In the genomic region with DNA sequence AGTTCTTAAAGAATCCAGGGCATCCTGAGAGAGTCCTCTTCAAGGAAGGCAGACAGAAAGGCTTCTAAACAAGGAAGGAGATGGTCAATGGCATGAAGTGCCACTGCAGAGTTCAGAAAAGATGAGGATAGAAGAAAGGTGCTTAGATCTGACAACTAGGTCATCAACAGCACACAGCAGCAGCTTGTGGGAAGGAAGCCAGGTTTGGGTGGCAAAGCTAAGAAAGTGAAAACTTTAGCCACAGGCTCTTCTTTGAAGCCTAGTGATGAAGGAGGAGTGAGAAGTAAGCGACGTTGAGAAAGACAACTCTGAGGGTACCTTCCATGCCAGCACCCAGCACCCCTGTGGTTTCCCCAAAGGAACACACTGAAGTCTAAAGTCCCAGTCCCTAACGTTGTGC, we compare ENCODE assay signal across 35 cellular contexts.
"Had no signal": no experiment of that assay in that cellular context is flagged by ENCODE, and none has a peak within 500 bp of the region (broad histone marks: within the 10 kb centered on the region; RNA-seq: fewer than 3 reads in every experiment).

No MANE protein-coding gene starts in this region.

- H3K4me1 ChIP-seq: ascending aorta had no signal

- H3K4me3 Mint-ChIP-seq: activated CD4-positive, alpha-beta T cell treated with anti-CD3 and anti-CD28 coated beads for 36 hours; activated CD4-positive, alpha-beta T cell treated with anti-CD3 and anti-CD28 coated beads, Interleukin-2, amount 10 ng/mL, durations not matched to agents 7 days and 5 days; activated CD8-positive, alpha-beta T cell treated with anti-CD3 and anti-CD28 coated beads for 36 hours; activated naive CD4-positive, alpha-beta T cell treated with anti-CD3 and anti-CD28 coated beads, Interleukin-2, amount 10 ng/mL, durations not matched to agents 7 days and 5 days; activated naive CD4-positive, alpha-beta T cell treated with anti-CD3 and anti-CD28 coated beads, Interleukin-2, amount 50 U/mL, for 24 hours; activated naive CD8-positive, alpha-beta T cell; activated naive CD8-positive, alpha-beta T cell treated with anti-CD3 and anti-CD28 coated beads, Interleukin-2, amount 10 ng/mL, durations not matched to agents 7 days and 5 days; activated naive CD8-positive, alpha-beta T cell treated with anti-CD3 and anti-CD28 coated beads, Interleukin-2, amount 50 U/mL, for 24 hours; brain; central memory CD8-positive, alpha-beta T cell; T-helper 1 cell treated with Interleukin-12 subunit alpha and Interleukin-12 subunit beta and Interleukin-4 antibody, amounts not matched to agents 30 μg/mL and 1 μg/mL, for 36 hours; T-helper 2 cell treated with Interferon-gamma antibody and Interleukin-4, amounts not matched to agents 5 μg/mL and 100 μg/mL, for 36 hours had no signal

- H3K4me3 ChIP-seq: ascending aorta, cardiac muscle cell had no signal

- ATAC-seq: activated CD4-positive, alpha-beta T cell treated with anti-CD3 and anti-CD28 coated beads for 36 hours; activated CD4-positive, CD25-positive, alpha-beta regulatory T cell treated with anti-CD3 and anti-CD28 coated beads, Interleukin-2, amount 50 U/mL, for 24 hours; activated CD8-positive, alpha-beta T cell treated with anti-CD3 and anti-CD28 coated beads for 36 hours; activated naive CD8-positive, alpha-beta T cell treated with anti-CD3 and anti-CD28 coated beads, Interleukin-2, amount 50 U/mL, for 24 hours had no signal

- H3K9me3 Mint-ChIP-seq: activated CD8-positive, alpha-beta T cell treated with anti-CD3 and anti-CD28 coated beads for 36 hours; activated naive CD4-positive, alpha-beta T cell treated with anti-CD3 and anti-CD28 coated beads, Interleukin-2, amount 50 U/mL, for 24 hours; activated naive CD8-positive, alpha-beta T cell treated with anti-CD3 and anti-CD28 coated beads, Interleukin-2, amount 10 ng/mL, durations not matched to agents 7 days and 5 days had no signal

- H3K4me1 Mint-ChIP-seq: activated CD4-positive, alpha-beta T cell treated with anti-CD3 and anti-CD28 coated beads for 36 hours; activated CD4-positive, alpha-beta T cell treated with anti-CD3 and anti-CD28 coated beads, Interleukin-2, amount 10 ng/mL, durations not matched to agents 7 days and 5 days; activated naive CD4-positive, alpha-beta T cell treated with anti-CD3 and anti-CD28 coated beads, Interleukin-2, amount 10 ng/mL, durations not matched to agents 7 days and 5 days; activated naive CD4-positive, alpha-beta T cell treated with anti-CD3 and anti-CD28 coated beads, Interleukin-2, amount 50 U/mL, for 24 hours; activated naive CD8-positive, alpha-beta T cell treated with anti-CD3 and anti-CD28 coated beads, Interleukin-2, amount 10 ng/mL, durations not matched to agents 7 days and 5 days; activated naive CD8-positive, alpha-beta T cell treated with anti-CD3 and anti-CD28 coated beads, Interleukin-2, amount 50 U/mL, for 24 hours; central memory CD8-positive, alpha-beta T cell had no signal

- DNase-seq: activated CD4-positive, alpha-beta T cell treated with anti-CD3 and anti-CD28 coated beads for 1 hour; activated CD4-positive, alpha-beta T cell treated with anti-CD3 and anti-CD28 coated beads for 36 hours; activated CD4-positive, alpha-beta T cell treated with anti-CD3 and anti-CD28 coated beads for 48 hours; activated CD4-positive, alpha-beta T cell treated with anti-CD3 and anti-CD28 coated beads, Interleukin-2, amount 10 ng/mL, durations not matched to agents 7 days and 5 days; activated CD4-positive, alpha-beta T cell treated with anti-CD3 and anti-CD28 coated beads, Interleukin-2, amount 50 U/mL, for 48 hours; activated CD4-positive, CD25-positive, alpha-beta regulatory T cell; activated CD8-positive, alpha-beta memory T cell treated with anti-CD3 and anti-CD28 coated beads, Interleukin-2, amount 50 U/mL, for 4 hours; activated CD8-positive, alpha-beta T cell treated with anti-CD3 and anti-CD28 coated beads for 36 hours; activated effector memory CD4-positive, alpha-beta T cell treated with Interleukin-2 at 50 U/mL for 16 hours; activated gamma-delta T cell; activated naive CD4-positive, alpha-beta T cell treated with anti-CD3 and anti-CD28 coated beads, Interleukin-2, amount 10 ng/mL, durations not matched to agents 7 days and 5 days; activated naive CD4-positive, alpha-beta T cell treated with Interleukin-2 at 50 U/mL for 16 hours; activated naive CD8-positive, alpha-beta T cell treated with anti-CD3 and anti-CD28 coated beads, Interleukin-2, amount 10 ng/mL, durations not matched to agents 7 days and 5 days; activated naive CD8-positive, alpha-beta T cell treated with anti-CD3 and anti-CD28 coated beads, Interleukin-2, amount 50 U/mL, for 24 hours; activated T-cell treated with anti-CD3 and anti-CD28 coated beads for 4 hours; activated T-cell treated with anti-CD3 and anti-CD28 coated beads, Interleukin-2, amount 50 U/mL, for 1 hour; activated T-cell treated with anti-CD3 and anti-CD28 coated beads, Interleukin-2, amount 50 U/mL, for 48 hours; amygdala; anterior cingulate cortex; caudate nucleus; cerebellar nuclear complex; T-helper 1 cell; T-helper 2 cell; T-helper 9 cell had no signal

- H3K27ac ChIP-seq: ascending aorta, cardiac muscle cell, VCaP had no signal

- H3K27me3 ChIP-seq: ascending aorta, cardiac muscle cell had no signal

- H3K36me3 ChIP-seq: ascending aorta, cardiac muscle cell had no signal

- H3K9me3 ChIP-seq: ascending aorta had no signal

- H3K36me3 Mint-ChIP-seq: activated naive CD4-positive, alpha-beta T cell treated with anti-CD3 and anti-CD28 coated beads, Interleukin-2, amount 10 ng/mL, durations not matched to agents 7 days and 5 days; activated naive CD4-positive, alpha-beta T cell treated with anti-CD3 and anti-CD28 coated beads, Interleukin-2, amount 50 U/mL, for 24 hours; activated naive CD8-positive, alpha-beta T cell; activated naive CD8-positive, alpha-beta T cell treated with anti-CD3 and anti-CD28 coated beads, Interleukin-2, amount 10 ng/mL, durations not matched to agents 7 days and 5 days had no signal

- H3K27ac Mint-ChIP-seq: activated CD4-positive, alpha-beta T cell treated with anti-CD3 and anti-CD28 coated beads for 36 hours; activated CD4-positive, alpha-beta T cell treated with anti-CD3 and anti-CD28 coated beads, Interleukin-2, amount 10 ng/mL, durations not matched to agents 7 days and 5 days; activated CD8-positive, alpha-beta T cell treated with anti-CD3 and anti-CD28 coated beads for 36 hours; activated naive CD4-positive, alpha-beta T cell treated with anti-CD3 and anti-CD28 coated beads, Interleukin-2, amount 10 ng/mL, durations not matched to agents 7 days and 5 days; activated naive CD4-positive, alpha-beta T cell treated with anti-CD3 and anti-CD28 coated beads, Interleukin-2, amount 50 U/mL, for 24 hours; activated naive CD8-positive, alpha-beta T cell; activated naive CD8-positive, alpha-beta T cell treated with anti-CD3 and anti-CD28 coated beads, Interleukin-2, amount 10 ng/mL, durations not matched to agents 7 days and 5 days; activated naive CD8-positive, alpha-beta T cell treated with anti-CD3 and anti-CD28 coated beads, Interleukin-2, amount 50 U/mL, for 24 hours; activated T-helper 2 cell treated with anti-CD3 and anti-CD28 coated beads, Interferon-gamma antibody, Interleukin-2, Interleukin-4, amounts not matched to agents 10 μg/mL and 5 μg/mL and 100 μg/mL, durations not matched to agents 14 hours and 24 hours and 36 hours; brain; T-helper 1 cell treated with Interleukin-12 subunit alpha and Interleukin-12 subunit beta and Interleukin-4 antibody, amounts not matched to agents 30 μg/mL and 1 μg/mL, for 36 hours; T-helper 2 cell treated with Interferon-gamma antibody and Interleukin-4, amounts not matched to agents 5 μg/mL and 100 μg/mL, for 36 hours had no signal

- H3K27me3 Mint-ChIP-seq: activated CD4-positive, alpha-beta T cell treated with anti-CD3 and anti-CD28 coated beads for 36 hours; activated CD4-positive, alpha-beta T cell treated with anti-CD3 and anti-CD28 coated beads, Interleukin-2, amount 10 ng/mL, durations not matched to agents 7 days and 5 days; activated CD8-positive, alpha-beta T cell treated with anti-CD3 and anti-CD28 coated beads for 36 hours; activated naive CD4-positive, alpha-beta T cell treated with anti-CD3 and anti-CD28 coated beads, Interleukin-2, amount 10 ng/mL, durations not matched to agents 7 days and 5 days; activated naive CD4-positive, alpha-beta T cell treated with anti-CD3 and anti-CD28 coated beads, Interleukin-2, amount 50 U/mL, for 24 hours; activated naive CD8-positive, alpha-beta T cell treated with anti-CD3 and anti-CD28 coated beads, Interleukin-2, amount 10 ng/mL, durations not matched to agents 7 days and 5 days; activated naive CD8-positive, alpha-beta T cell treated with anti-CD3 and anti-CD28 coated beads, Interleukin-2, amount 50 U/mL, for 24 hours; central memory CD8-positive, alpha-beta T cell had no signal
